9 cellular contexts compared by ENCODE assay signal in the genomic region with DNA sequence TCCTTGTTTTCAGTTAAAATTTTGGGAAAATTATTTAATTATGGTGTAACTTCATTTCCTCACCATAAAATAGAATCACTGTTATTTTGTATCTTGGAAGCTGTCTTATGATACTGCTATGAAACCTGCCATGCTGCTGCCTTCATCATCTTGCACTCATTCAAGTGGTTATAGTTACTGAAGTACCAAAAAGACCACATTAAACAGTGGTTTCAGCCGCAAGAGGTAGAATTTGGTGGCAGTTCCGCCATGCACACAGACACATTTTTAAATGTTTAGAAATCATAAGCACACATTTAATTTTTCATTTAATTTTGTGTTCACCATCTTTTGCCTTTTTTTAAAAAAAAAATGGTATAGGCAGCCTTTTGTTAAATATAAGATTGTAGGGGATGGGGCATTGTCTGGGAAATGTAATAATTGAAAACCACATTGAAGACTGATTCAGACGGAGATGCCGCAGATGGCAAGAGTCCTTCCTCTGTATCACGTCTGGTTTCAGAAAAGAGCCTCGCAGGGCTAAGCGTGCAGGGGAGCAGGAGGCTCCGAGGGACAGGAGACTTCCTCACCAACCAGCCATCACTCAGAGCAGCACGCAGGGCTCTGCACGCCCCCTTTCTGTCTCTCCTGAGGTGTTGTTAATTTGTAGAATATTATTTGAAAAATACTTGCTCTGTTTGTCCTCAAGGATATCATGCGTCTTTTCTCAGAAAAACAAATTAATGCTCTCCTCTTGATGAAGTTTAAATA.
DNase-seq lines count a peak whose midpoint lies in the region; ATAC-seq and TF ChIP-seq lines count a peak whose summit lies in the region.
"Had no signal": no experiment of that assay in that cellular context is flagged by ENCODE, and none has a peak within 500 bp of the region (broad histone marks: within the 10 kb centered on the region; RNA-seq: fewer than 3 reads in every experiment).

No MANE protein-coding gene starts in this region.

- no peak for TF ChIP-seq EP300 in gastroesophageal sphincter (IDR thresholded peaks at IDR 0.05)

- CTCF ChIA-PET in mammary epithelial cell (lab: Charles Lee; ENCODE audit: low non-redundant PET): no interaction called here

- no peak overlapping the region for H3K9ac ChIP-seq in mammary epithelial cell (ENCODE audit: insufficient read depth, low read length)

- intact Hi-C loops in mammary epithelial cell (cut with micrococcal nuclease): no loop called here

- no peaks in the 10 kb centered on the region for H4K20me1 ChIP-seq in mammary epithelial cell (ENCODE audit: insufficient read depth, low read length)

- no peak for TF ChIP-seq POLR2A in gastroesophageal sphincter (IDR thresholded peaks at IDR 0.05)

- no peaks in the 10 kb centered on the region for H3K36me3 ChIP-seq in mammary epithelial cell (ENCODE audit: insufficient read depth, low read length)
- H3K36me3 ChIP-seq in gastroesophageal sphincter: no peaks in the 10 kb centered on the region

- WGBS in mammary epithelial cell (ENCODE audit: low coverage, missing lambda C conversion rate): 89% methylated on average over 9 of the region's 11 CpGs
- 89 to 92% methylated on average over 4 to 11 of the region's 11 CpGs for WGBS in gastroesophageal sphincter (ENCODE audit: low coverage in 1 of 2), 2 donors

- H3K4me1 ChIP-seq in mammary epithelial cell (ENCODE audit: insufficient read depth, low read length): no peaks in the 10 kb centered on the region
- peaks cover 0 to 5% (median 3%) of the 10 kb centered on the region in 3 donors for H3K4me1 ChIP-seq in gastroesophageal sphincter

- H3K4me3 ChIP-seq in mammary epithelial cell (replicated peaks in 1 of 3; ENCODE audit: insufficient read depth in 1 of 3, low read depth in 2 of 3, low read length in 3 of 3): no peak overlapping the region
- H3K4me3 ChIP-seq in gastroesophageal sphincter: no peak overlapping the region
- H3K4me3 ChIP-seq: A549 had no signal

- H3K27ac Mint-ChIP-seq in activated naive CD8-positive, alpha-beta T cell treated with anti-CD3 and anti-CD28 coated beads, Interleukin-2, amount 10 ng/mL, durations not matched to agents 7 days and 5 days: no peak overlapping the region

- H3K79me2 ChIP-seq in mammary epithelial cell (ENCODE audit: insufficient read depth, low read length): no peaks in the 10 kb centered on the region

- peaks cover 6% of the 10 kb centered on the region for H3K9me3 Mint-ChIP-seq in activated naive CD8-positive, alpha-beta T cell treated with anti-CD3 and anti-CD28 coated beads, Interleukin-2, amount 10 ng/mL, durations not matched to agents 7 days and 5 days

- peak; percentile 82 to 87 for ATAC-seq in activated CD4-positive, CD25-positive, alpha-beta regulatory T cell treated with anti-CD3 and anti-CD28 coated beads, Interleukin-2, amount 50 U/mL, for 24 hours
- peak; percentile 91 for ATAC-seq in activated naive CD8-positive, alpha-beta T cell treated with anti-CD3 and anti-CD28 coated beads, Interleukin-2, amount 10 ng/mL, durations not matched to agents 7 days and 5 days (ENCODE audit: low read depth)
- no peak for ATAC-seq in gastroesophageal sphincter
- ATAC-seq: A549 had no signal

- H3K4me2 ChIP-seq in mammary epithelial cell (ENCODE audit: insufficient read depth, low read depth, low read length): no peak overlapping the region

- in situ Hi-C loops in mammary epithelial cell (cut with MboI; ENCODE audit: low sequenced_read_pairs in 2 of 2): no loop called here

- H3K4me3 Mint-ChIP-seq in activated naive CD8-positive, alpha-beta T cell treated with anti-CD3 and anti-CD28 coated beads, Interleukin-2, amount 10 ng/mL, durations not matched to agents 7 days and 5 days: peak overlapping the region; percentile 49

- no peaks in the 10 kb centered on the region for H3K27me3 ChIP-seq in mammary epithelial cell (ENCODE audit: insufficient read depth, low read length)
- no peaks in the 10 kb centered on the region for H3K27me3 ChIP-seq in gastroesophageal sphincter

- TF ChIP-seq CTCF in mammary epithelial cell (conservative IDR thresholded peaks at IDR 0.05 in 1 of 2, IDR thresholded peaks at IDR 0.05 in 1 of 2; ENCODE audit: extremely low read depth in 1 of 2, insufficient read depth in 1 of 2, low read depth in 1 of 2, low read length in 2 of 2) (no peak), gastroesophageal sphincter (IDR thresholded peaks at IDR 0.05) (no peak)

- H3K9me3 ChIP-seq in mammary epithelial cell (replicated peaks; ENCODE audit: insufficient read depth, low read length): peaks cover 2% of the 10 kb centered on the region
- H3K9me3 ChIP-seq in gastroesophageal sphincter: no peaks in the 10 kb centered on the region
- H3K9me3 ChIP-seq: A549 had no signal

- no peaks in the 10 kb centered on the region for H3K36me3 Mint-ChIP-seq in activated naive CD8-positive, alpha-beta T cell treated with anti-CD3 and anti-CD28 coated beads, Interleukin-2, amount 10 ng/mL, durations not matched to agents 7 days and 5 days

- H3K27me3 Mint-ChIP-seq in activated naive CD8-positive, alpha-beta T cell treated with anti-CD3 and anti-CD28 coated beads, Interleukin-2, amount 10 ng/mL, durations not matched to agents 7 days and 5 days: peaks cover 63% of the 10 kb centered on the region

- no peak for DNase-seq in activated CD4-positive, CD25-positive, alpha-beta regulatory T cell treated with anti-CD3 and anti-CD28 coated beads, Interleukin-2, amount 50 U/mL, for 72 hours
- peak; percentile 34 for DNase-seq in MV-4-11 (lab: John Stamatoyannopoulos, UW)
- peak; percentile 52 for DNase-seq in activated naive CD8-positive, alpha-beta T cell treated with anti-CD3 and anti-CD28 coated beads, Interleukin-2, amount 10 ng/mL, durations not matched to agents 7 days and 5 days
- DNase-seq in stimulated activated naive CD4-positive, alpha-beta T cell treated with Interleukin-2 at 50 U/mL for 16 hours (lab: John Stamatoyannopoulos, UW): peak; percentile 31
- DNase-seq in mammary epithelial cell: no peak
- DNase-seq in AG08395 (ENCODE audit: low spot score): no peak

- POLR2A ChIA-PET in activated naive CD8-positive, alpha-beta T cell treated with anti-CD3 and anti-CD28 coated beads, Interleukin-2, amount 10 ng/mL, durations not matched to agents 7 days and 5 days (lab: Charles Lee): no interaction called here

- no TSS peak for BruUV-seq in mammary epithelial cell (replicated peaks; lab: Mats Ljungman, UMichigan)

- peaks cover 29% of the 10 kb centered on the region for H3K4me1 Mint-ChIP-seq in activated naive CD8-positive, alpha-beta T cell treated with anti-CD3 and anti-CD28 coated beads, Interleukin-2, amount 10 ng/mL, durations not matched to agents 7 days and 5 days

- no peak overlapping the region for H2AFZ ChIP-seq in mammary epithelial cell (ENCODE audit: low read depth, low read length)

- H3K27ac ChIP-seq in mammary epithelial cell (ENCODE audit: insufficient read depth, low read depth, low read length): no peak overlapping the region
- no peak overlapping the region for H3K27ac ChIP-seq in gastroesophageal sphincter
- H3K27ac ChIP-seq: A549 had no signal

- dilution Hi-C loops in mammary epithelial cell (cut with HindIII; ENCODE audit: low sequenced_read_pairs): no loop called here

Comparison
In these comparisons a context has a peak if more than half of its experiments do, and no peak if none do; other contexts are left out.
1. DNase-seq: peak in MV-4-11 (single experiment), activated naive CD8-positive, alpha-beta T cell treated with anti-CD3 and anti-CD28 coated beads, Interleukin-2, amount 10 ng/mL, durations not matched to agents 7 days and 5 days (single experiment) and stimulated activated naive CD4-positive, alpha-beta T cell treated with Interleukin-2 at 50 U/mL for 16 hours (single experiment); none in activated CD4-positive, CD25-positive, alpha-beta regulatory T cell treated with anti-CD3 and anti-CD28 coated beads, Interleukin-2, amount 50 U/mL, for 72 hours (single experiment), mammary epithelial cell (single experiment) and AG08395 (single experiment).